In genomic region chr18:79427368-79428225, GRCh38 we compare ENCODE assay signal across 19 cellular contexts.
"Had no signal": no experiment of that assay in that cellular context is flagged by ENCODE, and none has a peak within 500 bp of the region (broad histone marks: within the 10 kb centered on the region; RNA-seq: fewer than 3 reads in every experiment).

No MANE protein-coding gene starts in this region.

- DNase-seq: cortex of kidney; effector memory CD4-positive, alpha-beta T cell; gastrocnemius medialis; heart right ventricle; hypothalamus; mammary epithelial cell; mucosa of descending colon; nucleus accumbens; ovary; stimulated activated CD4-positive, alpha-beta T cell treated with anti-CD3 and anti-CD28 coated beads, Interleukin-2, amount 100 ng/mL, for 48 hours; testis; upper lobe of right lung had no signal

- H3K27ac ChIP-seq: epithelial cell of prostate, esophagus muscularis mucosa, gastrocnemius medialis, heart right ventricle, ovary, right atrium auricular region, testis, upper lobe of right lung, vagina had no signal

- H3K27me3 ChIP-seq: esophagus muscularis mucosa, gastrocnemius medialis, heart right ventricle, ovary, right atrium auricular region, testis, tibial nerve, upper lobe of right lung, vagina had no signal

- H3K36me3 ChIP-seq: gastrocnemius medialis, ovary, upper lobe of right lung, vagina had no signal

- H3K4me2 ChIP-seq: smooth muscle cell had no signal

- H3K9me3 ChIP-seq: esophagus muscularis mucosa, gastrocnemius medialis, heart right ventricle, mucosa of descending colon, ovary, right atrium auricular region, testis, tibial nerve, upper lobe of right lung, vagina had no signal

- H3K4me3 ChIP-seq: esophagus muscularis mucosa, gastrocnemius medialis, heart right ventricle, mucosa of descending colon, ovary, right atrium auricular region, smooth muscle cell, testis, tibial nerve, upper lobe of right lung, vagina had no signal

- ATAC-seq: gastrocnemius medialis, left lobe of liver, mucosa of descending colon, upper lobe of right lung had no signal
